Comparison of ENCODE assay signal across 10 cellular contexts in the genomic region with DNA sequence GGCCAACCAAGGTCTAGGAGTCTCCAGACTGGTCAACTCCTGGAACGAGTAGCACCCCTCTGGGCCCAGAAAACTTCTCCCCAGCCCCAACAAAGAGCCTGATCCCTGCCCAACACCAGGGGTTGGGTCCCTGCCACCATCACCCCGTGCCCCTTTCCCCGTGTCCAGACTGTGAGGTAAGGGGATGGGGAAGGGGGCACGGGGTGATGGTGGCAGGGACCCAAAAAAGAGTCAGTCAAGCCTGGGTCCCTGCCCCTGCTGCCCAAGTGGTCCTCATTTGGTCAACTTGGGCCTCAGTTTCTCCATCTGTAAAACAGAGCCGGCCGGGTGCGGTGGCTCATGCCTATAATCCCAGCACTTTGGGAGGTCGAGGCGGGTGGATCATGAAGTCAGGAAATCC. TPM values are rescaled to one million over a fixed set of nuclear protein-coding genes. Genes with fewer than 3 reads are reported as not detected.
A peak's percentile ranks its signal among the peaks of the same experiment; 100 is the strongest.
DNase-seq lines count a peak whose midpoint lies in the region; ATAC-seq and TF ChIP-seq lines count a peak whose summit lies in the region.
"Had no signal": no experiment of that assay in that cellular context is flagged by ENCODE, and none has a peak within 500 bp of the region (broad histone marks: within the 10 kb centered on the region; RNA-seq: fewer than 3 reads in every experiment).

No MANE protein-coding gene starts in this region.

- peaks cover 66% of the 10 kb centered on the region for H3K4me1 Mint-ChIP-seq in stimulated activated naive CD8-positive, alpha-beta T cell treated with anti-CD3 and anti-CD28 coated beads, Interleukin-15, Interleukin-2, amounts not matched to agents 100 ng/mL and 50 ng/mL, for 24 hours (ENCODE audit: low read depth)

- H3K4me1 ChIP-seq in body of pancreas, result peaks cover 66% of the 10 kb centered on the region
- peaks cover 55% of the 10 kb centered on the region for H3K4me1 ChIP-seq in mucosa of descending colon (ENCODE audit: low read depth)
- H3K4me1 ChIP-seq in vagina, result peaks cover 68% of the 10 kb centered on the region

- H3K4me3 Mint-ChIP-seq in stimulated activated naive CD8-positive, alpha-beta T cell treated with anti-CD3 and anti-CD28 coated beads, Interleukin-15, Interleukin-2, amounts not matched to agents 100 ng/mL and 50 ng/mL, for 24 hours, result peak overlapping the region; percentile 100

- H3K27me3 Mint-ChIP-seq in stimulated activated naive CD8-positive, alpha-beta T cell treated with anti-CD3 and anti-CD28 coated beads, Interleukin-15, Interleukin-2, amounts not matched to agents 100 ng/mL and 50 ng/mL, for 24 hours, result peaks cover 3% of the 10 kb centered on the region

- no peak for TF ChIP-seq CTCF in body of pancreas (IDR thresholded peaks at IDR 0.05)
- TF ChIP-seq CTCF in mucosa of descending colon (IDR thresholded peaks at IDR 0.05), result no peak
- TF ChIP-seq CTCF in vagina (IDR thresholded peaks at IDR 0.05), result no peak

- ATAC-seq in stimulated activated naive CD8-positive, alpha-beta T cell treated with anti-CD3 and anti-CD28 coated beads, Interleukin-15, Interleukin-2, amounts not matched to agents 100 U/mL and 50 U/mL, for 24 hours, result no peak
- ATAC-seq in body of pancreas (no peak), mucosa of descending colon (no peak), HG02885 (IDR thresholded peaks at IDR 0.05; ENCODE audit: poor library complexity, unreplicated experiment) (no peak)

- no peaks in the 10 kb centered on the region for H3K36me3 ChIP-seq in body of pancreas (replicated peaks in 1 of 2; ENCODE audit: insufficient read depth in 1 of 2, low read depth in 2 of 2)
- H3K36me3 ChIP-seq in mucosa of descending colon (ENCODE audit: low read depth), result no peaks in the 10 kb centered on the region
- H3K36me3 ChIP-seq in vagina, result no peaks in the 10 kb centered on the region

- TF ChIP-seq POLR2A in body of pancreas (IDR thresholded peaks at IDR 0.05) (no peak), vagina (IDR thresholded peaks at IDR 0.05) (no peak)

- H3K4me3 ChIP-seq in body of pancreas, result no peak overlapping the region
- no peak overlapping the region for H3K4me3 ChIP-seq in mucosa of descending colon
- peak overlapping the region; percentile 58 to 87 for H3K4me3 ChIP-seq in vagina

- DNase-seq in stimulated activated naive CD8-positive, alpha-beta T cell treated with anti-CD3 and anti-CD28 coated beads, Interleukin-15, Interleukin-2, amounts not matched to agents 100 U/mL and 50 U/mL, for 24 hours, result no peak
- no peak for DNase-seq in body of pancreas
- DNase-seq in mucosa of descending colon, result peak in 2 of 3 donors; percentile 39 to 54
- DNase-seq in vagina (ENCODE audit: extremely low spot score in 2 of 2), result no peak
- DNase-seq in HT-29 (ENCODE audit: low spot score), result no peak
- no peak for DNase-seq in medulla oblongata (ENCODE audit: extremely low spot score)
- DNase-seq: DMS153, NCI-H2029 treated with DMSO at 0.1 percent for 48 hours had no signal

- H3K9me3 Mint-ChIP-seq in stimulated activated naive CD8-positive, alpha-beta T cell treated with anti-CD3 and anti-CD28 coated beads, Interleukin-15, Interleukin-2, amounts not matched to agents 100 ng/mL and 50 ng/mL, for 24 hours, result no peaks in the 10 kb centered on the region

- H3K27ac ChIP-seq in body of pancreas (peak overlapping the region; percentile 88 to 95 (median 93)), vagina (peak overlapping the region; percentile 89)

- intact Hi-C loops in body of pancreas (cut with DNase I), result no loop called here
- intact Hi-C loops in mucosa of descending colon (cut with DNase I, micrococcal nuclease), result no loop called here
- intact Hi-C loops in vagina (cut with DNase I), result no loop called here

- H3K27me3 ChIP-seq in body of pancreas (no peaks in the 10 kb centered on the region), vagina (no peaks in the 10 kb centered on the region)

- H3K36me3 Mint-ChIP-seq in stimulated activated naive CD8-positive, alpha-beta T cell treated with anti-CD3 and anti-CD28 coated beads, Interleukin-15, Interleukin-2, amounts not matched to agents 100 ng/mL and 50 ng/mL, for 24 hours (ENCODE audit: low read depth), result peaks cover 23% of the 10 kb centered on the region

- WGBS in body of pancreas, 2 donors, result 80 to 86% methylated on average over 8 to 9 of the region's 9 CpGs

- H3K27ac Mint-ChIP-seq in stimulated activated naive CD8-positive, alpha-beta T cell treated with anti-CD3 and anti-CD28 coated beads, Interleukin-15, Interleukin-2, amounts not matched to agents 100 ng/mL and 50 ng/mL, for 24 hours, result peak overlapping the region; percentile 82

- no peaks in the 10 kb centered on the region for H3K9me3 ChIP-seq in body of pancreas
- H3K9me3 ChIP-seq in mucosa of descending colon, result no peaks in the 10 kb centered on the region
- H3K9me3 ChIP-seq in vagina, result no peaks in the 10 kb centered on the region

RNA-seq across cellular contexts. Expression of a gene that starts 1.1 kb away (rescaled TPM):
- 100 to 1,000 TPM in 1 of 2 donors, 10 to 100 TPM in 1; 98.8 to 151 TPM for total RNA-seq in body of pancreas
- 10 to 100 TPM; 49.2 to 94.0 (median 53.7) TPM for total RNA-seq in mucosa of descending colon
- 227 TPM for total RNA-seq in vagina
- total RNA-seq in HT-29 (2014; rRNA removed; shearing (Covaris generic)), result 154 and 168 TPM in 2 replicates

RNA-seq across cellular contexts. Expression of a gene that starts 1.8 kb away (rescaled TPM):
- total RNA-seq in body of pancreas, result 10 to 100 TPM; 25.4 to 67.2 TPM
- 10 to 100 TPM; 40.7 to 59.2 (median 45.0) TPM for total RNA-seq in mucosa of descending colon
- total RNA-seq in vagina, result 55.5 TPM
- total RNA-seq in HT-29 (2014; rRNA removed; shearing (Covaris generic)), result 38.2 and 39.4 TPM in 2 replicates

Comparison
In these comparisons a context has a peak if more than half of its experiments do, and no peak if none do; other contexts are left out.
1. DNase-seq: peak in mucosa of descending colon (2 of 3); none in stimulated activated naive CD8-positive, alpha-beta T cell treated with anti-CD3 and anti-CD28 coated beads, Interleukin-15, Interleukin-2, amounts not matched to agents 100 U/mL and 50 U/mL, for 24 hours (single experiment), body of pancreas (0 of 4), vagina (0 of 2), HT-29 (single experiment) and medulla oblongata (single experiment).
2. H3K4me3 ChIP-seq: peak in vagina (2 of 2); none in body of pancreas (0 of 2) and mucosa of descending colon (single experiment).